17 cellular contexts compared by ENCODE assay signal in genomic region chr1:52238474-52238873, GRCh38.
A peak's percentile ranks its signal among the peaks of the same experiment; 100 is the strongest.
DNase-seq lines count a peak whose midpoint lies in the region; ATAC-seq, FAIRE-seq and TF ChIP-seq lines count a peak whose summit lies in the region.
"Had no signal": no experiment of that assay in that cellular context is flagged by ENCODE, and none has a peak within 500 bp of the region (broad histone marks: within the 10 kb centered on the region; RNA-seq: fewer than 3 reads in every experiment).

No MANE protein-coding gene starts in this region.

- no peaks in the 10 kb centered on the region for H3K4me1 ChIP-seq in Caco-2

- peak; percentile 32 for ATAC-seq in omental fat pad (ENCODE audit: low FRiP score)
- ATAC-seq in stimulated activated naive CD8-positive, alpha-beta T cell treated with anti-CD3 and anti-CD28 coated beads, Interleukin-15, amount 100 ng/mL, for 72 hours = no peak
- ATAC-seq in activated CD4-positive, CD25-positive, alpha-beta regulatory T cell treated with anti-CD3 and anti-CD28 coated beads, Interleukin-2, amount 50 U/mL, for 24 hours = no peak
- ATAC-seq: activated T-helper 17 cell treated with anti-CD3 and anti-CD28 coated beads, Interleukin-2, amount 50 U/mL, for 72 hours; pancreas had no signal

- no peak overlapping the region for H3K27ac Mint-ChIP-seq in Caco-2 (ENCODE audit: unreplicated experiment)
- H3K27ac Mint-ChIP-seq in stimulated activated naive CD8-positive, alpha-beta T cell treated with anti-CD3 and anti-CD28 coated beads, Interleukin-15, amount 100 ng/mL, for 72 hours = no peak overlapping the region
- no peak overlapping the region for H3K27ac Mint-ChIP-seq in CD14-positive monocyte
- H3K27ac Mint-ChIP-seq: activated CD4-positive, alpha-beta memory T cell treated with anti-CD3 and anti-CD28 coated beads, Interleukin-2, amount 10 ng/mL, durations not matched to agents 7 days and 5 days; activated T-helper 17 cell treated with anti-CD3 and anti-CD28 coated beads, Interleukin-2, amount 50 U/mL, for 72 hours; H9 had no signal

- no peaks in the 10 kb centered on the region for H3K36me3 ChIP-seq in Caco-2 (ENCODE audit: control insufficient read depth, insufficient read depth, low read length)
- H3K36me3 ChIP-seq in bronchial epithelial cell (ENCODE audit: control insufficient read depth, insufficient read depth, low read length) = no peaks in the 10 kb centered on the region
- H3K36me3 ChIP-seq: pancreas, SJSA1, thoracic aorta had no signal

- FAIRE-seq in bronchial epithelial cell (lab: Jason Lieb, UNC) = peak; percentile 66
- FAIRE-seq: G401.6, pancreas had no signal

- TF ChIP-seq POLR2A in lower leg skin (IDR thresholded peaks at IDR 0.05) = no peak

- POLR2A ChIA-PET in Caco-2 (lab: Charles Lee) = no interaction called here

- DNase-seq in Caco-2 = no peak
- peak; percentile 76 for DNase-seq in M059J (ENCODE audit: low read depth)
- peak; percentile 95 for DNase-seq in bronchial epithelial cell (ENCODE audit: low read depth)
- DNase-seq in omental fat pad (ENCODE audit: low spot score) = no peak
- no peak for DNase-seq in stimulated activated naive CD8-positive, alpha-beta T cell treated with anti-CD3 and anti-CD28 coated beads, Interleukin-15, amount 100 ng/mL, for 72 hours
- DNase-seq in CD14-positive monocyte (ENCODE audit: low spot score) = no peak
- no peak for DNase-seq in lower leg skin (ENCODE audit: low spot score in 2 of 2)
- DNase-seq: activated CD4-positive, alpha-beta memory T cell treated with anti-CD3 and anti-CD28 coated beads, Interleukin-2, amount 10 ng/mL, durations not matched to agents 7 days and 5 days; aorta; H9; NCI-H2081 treated with DMSO at 0.1 percent for 48 hours; pancreas had no signal

- no peaks in the 10 kb centered on the region for H3K9me3 Mint-ChIP-seq in Caco-2 (ENCODE audit: unreplicated experiment)
- H3K9me3 Mint-ChIP-seq in stimulated activated naive CD8-positive, alpha-beta T cell treated with anti-CD3 and anti-CD28 coated beads, Interleukin-15, amount 100 ng/mL, for 72 hours = no peaks in the 10 kb centered on the region
- peaks cover 0 to 6% (median 2%) of the 10 kb centered on the region in 7 donors for H3K9me3 Mint-ChIP-seq in CD14-positive monocyte
- H3K9me3 Mint-ChIP-seq: activated CD4-positive, alpha-beta memory T cell treated with anti-CD3 and anti-CD28 coated beads, Interleukin-2, amount 10 ng/mL, durations not matched to agents 7 days and 5 days; activated T-helper 17 cell treated with anti-CD3 and anti-CD28 coated beads, Interleukin-2, amount 50 U/mL, for 72 hours; H9 had no signal

- no peaks in the 10 kb centered on the region for H3K9me3 ChIP-seq in Caco-2
- H3K9me3 ChIP-seq: pancreas, SJSA1, thoracic aorta had no signal

- WGBS in lower leg skin, 2 donors = 59 to 61% methylated on average over 2 of the region's 2 CpGs

- no peaks in the 10 kb centered on the region for H3K27me3 ChIP-seq in Caco-2 (replicated peaks; ENCODE audit: control insufficient read depth, insufficient read depth, low read length)
- H3K27me3 ChIP-seq in bronchial epithelial cell (ENCODE audit: control insufficient read depth, insufficient read depth, low read length) = no peaks in the 10 kb centered on the region
- H3K27me3 ChIP-seq: pancreas, SJSA1 had no signal

- TF ChIP-seq CTCF in Caco-2 (IDR thresholded peaks at IDR 0.05; ENCODE audit: insufficient read depth in 1 of 2, low read depth in 1 of 2, low read length in 1 of 2, severe bottlenecking in 1 of 2, unreplicated experiment in 1 of 2) (no peak), bronchial epithelial cell (IDR thresholded peaks at IDR 0.05; ENCODE audit: insufficient read depth, low read length, severe bottlenecking) (no peak), omental fat pad (IDR thresholded peaks at IDR 0.05) (no peak), CD14-positive monocyte (IDR thresholded peaks at IDR 0.05) (no peak), lower leg skin (IDR thresholded peaks at IDR 0.05) (no peak)

- no peaks in the 10 kb centered on the region for H3K27me3 Mint-ChIP-seq in Caco-2 (ENCODE audit: insufficient read depth, unreplicated experiment)
- no peaks in the 10 kb centered on the region for H3K27me3 Mint-ChIP-seq in stimulated activated naive CD8-positive, alpha-beta T cell treated with anti-CD3 and anti-CD28 coated beads, Interleukin-15, amount 100 ng/mL, for 72 hours
- H3K27me3 Mint-ChIP-seq in CD14-positive monocyte (ENCODE audit: low read depth in 3 of 3) = peaks cover 75 to 81% (median 78%) of the 10 kb centered on the region in 3 donors
- H3K27me3 Mint-ChIP-seq: activated CD4-positive, alpha-beta memory T cell treated with anti-CD3 and anti-CD28 coated beads, Interleukin-2, amount 10 ng/mL, durations not matched to agents 7 days and 5 days; activated T-helper 17 cell treated with anti-CD3 and anti-CD28 coated beads, Interleukin-2, amount 50 U/mL, for 72 hours had no signal

- H3K36me3 Mint-ChIP-seq in Caco-2 (ENCODE audit: insufficient read depth, unreplicated experiment) = peaks cover 6% of the 10 kb centered on the region
- peaks cover 0 to 2% of the 10 kb centered on the region in 2 donors for H3K36me3 Mint-ChIP-seq in CD14-positive monocyte

- CTCF ChIA-PET in Caco-2 (lab: Charles Lee) = no interaction called here

- no peak overlapping the region for H3K4me3 Mint-ChIP-seq in Caco-2 (ENCODE audit: unreplicated experiment)
- H3K4me3 Mint-ChIP-seq in stimulated activated naive CD8-positive, alpha-beta T cell treated with anti-CD3 and anti-CD28 coated beads, Interleukin-15, amount 100 ng/mL, for 72 hours = no peak overlapping the region
- H3K4me3 Mint-ChIP-seq in CD14-positive monocyte = peak overlapping the region in 1 of 2 donors; percentile 70
- H3K4me3 Mint-ChIP-seq: activated CD4-positive, alpha-beta memory T cell treated with anti-CD3 and anti-CD28 coated beads, Interleukin-2, amount 10 ng/mL, durations not matched to agents 7 days and 5 days; activated T-helper 17 cell treated with anti-CD3 and anti-CD28 coated beads, Interleukin-2, amount 50 U/mL, for 72 hours; H9 had no signal

- intact Hi-C loops in Caco-2 (cut with micrococcal nuclease; ENCODE audit: unreplicated experiment) (no loop called here), CD14-positive monocyte (cut with micrococcal nuclease) (loop anchor here (5.0 kb wide), 1 partner anchor 96 kb away; the partner anchor contains the start of gene ZFYVE9 (in 2 of the 2)), lower leg skin (cut with DNase I; ENCODE audit: low total_unique reads) (no loop called here)

- BruUV-seq in Caco-2 (replicated peaks; lab: Mats Ljungman, UMichigan) = TSS peak; percentile 50

- H3K4me1 Mint-ChIP-seq in Caco-2 (ENCODE audit: low read depth, unreplicated experiment) = peaks cover 6% of the 10 kb centered on the region
- peaks cover 4% of the 10 kb centered on the region for H3K4me1 Mint-ChIP-seq in stimulated activated naive CD8-positive, alpha-beta T cell treated with anti-CD3 and anti-CD28 coated beads, Interleukin-15, amount 100 ng/mL, for 72 hours
- peaks cover 23% of the 10 kb centered on the region for H3K4me1 Mint-ChIP-seq in CD14-positive monocyte
- H3K4me1 Mint-ChIP-seq: activated CD4-positive, alpha-beta memory T cell treated with anti-CD3 and anti-CD28 coated beads, Interleukin-2, amount 10 ng/mL, durations not matched to agents 7 days and 5 days; activated T-helper 17 cell treated with anti-CD3 and anti-CD28 coated beads, Interleukin-2, amount 50 U/mL, for 72 hours; H9 had no signal

- H3K4me3 ChIP-seq in Caco-2 (ENCODE audit: low read depth, low read length) (no peak overlapping the region), bronchial epithelial cell (ENCODE audit: low read depth, low read length) (no peak overlapping the region), lower leg skin (ENCODE audit: low read depth, poor library complexity, severe bottlenecking) (no peak overlapping the region)
- H3K4me3 ChIP-seq: pancreas, SJSA1, thoracic aorta had no signal

Comparison
In these comparisons a context has a peak if more than half of its experiments do, and no peak if none do; other contexts are left out.
1. DNase-seq: peak in M059J (single experiment) and bronchial epithelial cell (single experiment); none in Caco-2 (0 of 2), omental fat pad (single experiment), stimulated activated naive CD8-positive, alpha-beta T cell treated with anti-CD3 and anti-CD28 coated beads, Interleukin-15, amount 100 ng/mL, for 72 hours (0 of 2), CD14-positive monocyte (single experiment) and lower leg skin (0 of 2).
2. intact Hi-C loops: an anchor here in CD14-positive monocyte (5.0 kb wide); none called in Caco-2 and lower leg skin.